ENCODE assay signal across 8 cellular contexts in genomic region chr16:74605746-74606520, GRCh38. TPM values are rescaled to one million over a fixed set of nuclear protein-coding genes. Genes with fewer than 3 reads are reported as not detected.
A peak's percentile ranks its signal among the peaks of the same experiment; 100 is the strongest.
DNase-seq lines count a peak whose midpoint lies in the region; ATAC-seq and TF ChIP-seq lines count a peak whose summit lies in the region.

No MANE protein-coding gene starts in this region.

- H3F3A ChIP-seq in neural cell (ENCODE audit: insufficient read depth, low read length, poor library complexity, severe bottlenecking), result no peaks in the 10 kb centered on the region

- peak overlapping the region; percentile 94 for H3K27ac ChIP-seq in neural cell (ENCODE audit: low read length)

- TF ChIP-seq EP300 in neural cell (conservative IDR thresholded peaks at IDR 0.05; ENCODE audit: poor library complexity, severe bottlenecking), result no peak

- no peaks in the 10 kb centered on the region for H3K9me2 ChIP-seq in neural cell (ENCODE audit: insufficient read depth, low read length)

- H3K36me3 Mint-ChIP-seq in activated CD8-positive, alpha-beta memory T cell treated with anti-CD3 and anti-CD28 coated beads, Interleukin-2, amount 10 ng/mL, durations not matched to agents 7 days and 5 days, result peaks cover 12% of the 10 kb centered on the region

- peak overlapping the region; percentile 93 for H3K4me3 Mint-ChIP-seq in activated CD8-positive, alpha-beta memory T cell treated with anti-CD3 and anti-CD28 coated beads, Interleukin-2, amount 10 ng/mL, durations not matched to agents 7 days and 5 days

- H3K27ac Mint-ChIP-seq in activated CD8-positive, alpha-beta memory T cell treated with anti-CD3 and anti-CD28 coated beads, Interleukin-2, amount 10 ng/mL, durations not matched to agents 7 days and 5 days, result peak overlapping the region; percentile 89

- no peaks in the 10 kb centered on the region for H3K36me3 ChIP-seq in neural cell (ENCODE audit: insufficient read depth, low read length)

- peaks cover 65% of the 10 kb centered on the region for H3K4me1 Mint-ChIP-seq in activated CD8-positive, alpha-beta memory T cell treated with anti-CD3 and anti-CD28 coated beads, Interleukin-2, amount 10 ng/mL, durations not matched to agents 7 days and 5 days

- no peak for TF ChIP-seq CTCF in epithelial cell of proximal tubule (conservative IDR thresholded peaks at IDR 0.05; ENCODE audit: low read depth, low read length)
- TF ChIP-seq CTCF in neural cell (IDR thresholded peaks at IDR 0.05; ENCODE audit: poor library complexity, severe bottlenecking), result no peak

- TF ChIP-seq RAD21 in neural cell (conservative IDR thresholded peaks at IDR 0.05), result no peak

- CTCF ChIA-PET in activated CD8-positive, alpha-beta memory T cell treated with anti-CD3 and anti-CD28 coated beads, Interleukin-2, amount 10 ng/mL, durations not matched to agents 7 days and 5 days (lab: Charles Lee), result no interaction called here

- H2AFZ ChIP-seq in neural cell (ENCODE audit: low read depth, low read length), result peak overlapping the region; percentile 90

- peaks cover 52% of the 10 kb centered on the region for H3K79me2 ChIP-seq in neural cell (replicated peaks; ENCODE audit: insufficient read depth, low read length)

- DNase-seq in activated CD8-positive, alpha-beta memory T cell treated with anti-CD3 and anti-CD28 coated beads, Interleukin-2, amount 10 ng/mL, durations not matched to agents 7 days and 5 days, result peak; percentile 41
- DNase-seq in activated CD8-positive, alpha-beta memory T cell treated with anti-CD3 and anti-CD28 coated beads, Interleukin-2, amount 50 U/mL, for 48 hours, result no peak
- DNase-seq in RKO (ENCODE audit: low spot score) (peak; percentile 38), epithelial cell of proximal tubule (ENCODE audit: low read depth) (no peak), NCI-H69 (lab: John Stamatoyannopoulos, UW) (no peak)
- DNase-seq in stimulated activated CD4-positive, alpha-beta T cell treated with anti-CD3 and anti-CD28 coated beads, Interleukin-4, amount 100 ng/mL, for 1 hour, result no peak

- H3K9me3 ChIP-seq in neural cell (ENCODE audit: low read length), result no peaks in the 10 kb centered on the region

- H3K27me3 Mint-ChIP-seq in activated CD8-positive, alpha-beta memory T cell treated with anti-CD3 and anti-CD28 coated beads, Interleukin-2, amount 10 ng/mL, durations not matched to agents 7 days and 5 days, result no peaks in the 10 kb centered on the region

- H4K20me1 ChIP-seq in neural cell (ENCODE audit: insufficient read depth), result no peaks in the 10 kb centered on the region

- no peak for ATAC-seq in activated CD8-positive, alpha-beta memory T cell treated with anti-CD3 and anti-CD28 coated beads, Interleukin-2, amount 10 ng/mL, durations not matched to agents 7 days and 5 days
- no peak for ATAC-seq in HG03159 (IDR thresholded peaks at IDR 0.05; ENCODE audit: unreplicated experiment)

- no peaks in the 10 kb centered on the region for H3K9me3 Mint-ChIP-seq in activated CD8-positive, alpha-beta memory T cell treated with anti-CD3 and anti-CD28 coated beads, Interleukin-2, amount 10 ng/mL, durations not matched to agents 7 days and 5 days (ENCODE audit: low read depth)

- peak overlapping the region; percentile 96 for H3K9ac ChIP-seq in neural cell (ENCODE audit: low read length)

- H3K4me2 ChIP-seq in neural cell (ENCODE audit: low read length), result peak overlapping the region; percentile 76

- peak overlapping the region; percentile 79 for H3K4me3 ChIP-seq in epithelial cell of proximal tubule (ENCODE audit: low read depth, low read length)
- peak overlapping the region; percentile 99 for H3K4me3 ChIP-seq in neural cell (ENCODE audit: low read length)

- H3K27me3 ChIP-seq in neural cell (ENCODE audit: insufficient read depth, low read depth, low read length), result no peaks in the 10 kb centered on the region

TF ChIP-seq in neural cell, 6 proteins besides CTCF, POLR2A, EP300 and RAD21:
- no peak for TF ChIP-seq EZH2 (IDR thresholded peaks at IDR 0.05; ENCODE audit: borderline replicate concordance, insufficient read depth, low read length, poor library complexity, severe bottlenecking)

RNA-seq across cellular contexts. Expression of gene GLG1, which starts 1.0 kb away (rescaled TPM):
- 10 to 100 TPM; 74.0 to 86.9 TPM for total RNA-seq in activated CD8-positive, alpha-beta memory T cell treated with anti-CD3 and anti-CD28 coated beads, Interleukin-2, amount 10 ng/mL, durations not matched to agents 7 days and 5 days
- total RNA-seq in epithelial cell of proximal tubule, result 59.5 and 72.1 TPM in 2 replicates
- 36.6 and 40.2 TPM in 2 replicates for polyA plus RNA-seq in neural cell
- polyA minus RNA-seq in neural cell, result 123 and 132 TPM in 2 replicates

Comparison
In these comparisons a context has a peak if more than half of its experiments do, and no peak if none do; other contexts are left out.
1. DNase-seq: peak in activated CD8-positive, alpha-beta memory T cell treated with anti-CD3 and anti-CD28 coated beads, Interleukin-2, amount 10 ng/mL, durations not matched to agents 7 days and 5 days (single experiment) and RKO (single experiment); none in activated CD8-positive, alpha-beta memory T cell treated with anti-CD3 and anti-CD28 coated beads, Interleukin-2, amount 50 U/mL, for 48 hours (single experiment), epithelial cell of proximal tubule (single experiment), stimulated activated CD4-positive, alpha-beta T cell treated with anti-CD3 and anti-CD28 coated beads, Interleukin-4, amount 100 ng/mL, for 1 hour (single experiment) and NCI-H69 (single experiment).